13 cellular contexts compared by ENCODE assay signal in the genomic region with DNA sequence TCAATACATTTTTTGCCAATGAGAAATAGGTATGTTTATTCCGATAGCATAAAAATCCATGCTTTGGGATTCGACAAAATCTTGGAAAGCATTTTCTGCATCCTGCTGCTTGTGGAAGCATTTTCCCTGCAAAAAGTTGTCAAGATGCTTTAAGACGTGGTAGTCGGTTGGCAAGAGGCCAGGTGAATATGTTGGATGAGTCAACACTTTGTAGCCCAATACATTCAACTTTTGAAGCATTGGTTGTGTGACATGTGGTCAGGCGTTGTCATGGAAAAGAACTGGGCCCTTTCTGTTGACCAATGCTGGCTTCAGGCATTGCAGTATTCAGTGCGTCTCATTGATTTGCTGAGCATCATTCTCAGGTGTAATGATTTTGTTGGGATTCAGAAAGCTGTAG.
DNase-seq lines count a peak whose midpoint lies in the region; TF ChIP-seq lines count a peak whose summit lies in the region.
"Had no signal": no experiment of that assay in that cellular context is flagged by ENCODE, and none has a peak within 500 bp of the region (broad histone marks: within the 10 kb centered on the region; RNA-seq: fewer than 3 reads in every experiment).

No MANE protein-coding gene starts in this region.

- TF ChIP-seq CTCF in fibroblast of mammary gland (conservative IDR thresholded peaks at IDR 0.05; ENCODE audit: control insufficient read depth, insufficient read depth, low read depth, low read length) (no peak), GM20000 (IDR thresholded peaks at IDR 0.05; ENCODE audit: extremely low read depth, missing control alignments) (no peak)

- no peaks in the 10 kb centered on the region for H3K4me1 ChIP-seq in SJCRH30

- H3K27ac ChIP-seq in SJCRH30, result no peak overlapping the region
- H3K27ac ChIP-seq: C4-2B, KMS-11 had no signal

- DNase-seq in A172 (ENCODE audit: low spot score), result peak; percentile 70
- peak; percentile 43 for DNase-seq in HS-27A (ENCODE audit: low read depth)
- peak; percentile 9 to 11 for DNase-seq in SJCRH30
- peak; percentile 5 for DNase-seq in fibroblast of mammary gland (ENCODE audit: low read depth)
- no peak for DNase-seq in activated CD4-positive, alpha-beta T cell treated with anti-CD3 and anti-CD28 coated beads, Interleukin-2, amount 50 U/mL, for 1 hour
- no peak for DNase-seq in dedifferentiated amniotic fluid mesenchymal stem cell (ENCODE audit: extremely low spot score)
- no peak for DNase-seq in GM20000 (ENCODE audit: low spot score)
- no peak for DNase-seq in NCI-H1930 (lab: John Stamatoyannopoulos, UW)
- DNase-seq: NCI-H1417, NCI-H2029, NCI-H510A treated with DMSO at 0.1 percent for 48 hours had no signal

- no peaks in the 10 kb centered on the region for H3K36me3 ChIP-seq in SJCRH30

- no peaks in the 10 kb centered on the region for H3K9me3 ChIP-seq in SJCRH30 (replicated peaks)

- H3K27me3 ChIP-seq in SJCRH30, result no peaks in the 10 kb centered on the region; the same call in 1 of the 2 replicates

- H3K4me3 ChIP-seq in SJCRH30 (no peak overlapping the region), fibroblast of mammary gland (ENCODE audit: control insufficient read depth, low read depth, low read length) (no peak overlapping the region)

Comparison
In these comparisons a context has a peak if more than half of its experiments do, and no peak if none do; other contexts are left out.
1. DNase-seq: peak in A172 (single experiment), HS-27A (single experiment), SJCRH30 (2 of 2) and fibroblast of mammary gland (single experiment); none in activated CD4-positive, alpha-beta T cell treated with anti-CD3 and anti-CD28 coated beads, Interleukin-2, amount 50 U/mL, for 1 hour (single experiment), dedifferentiated amniotic fluid mesenchymal stem cell (single experiment), GM20000 (single experiment) and NCI-H1930 (0 of 2).